Comparison of ENCODE assay signal across 13 cellular contexts in the genomic region with DNA sequence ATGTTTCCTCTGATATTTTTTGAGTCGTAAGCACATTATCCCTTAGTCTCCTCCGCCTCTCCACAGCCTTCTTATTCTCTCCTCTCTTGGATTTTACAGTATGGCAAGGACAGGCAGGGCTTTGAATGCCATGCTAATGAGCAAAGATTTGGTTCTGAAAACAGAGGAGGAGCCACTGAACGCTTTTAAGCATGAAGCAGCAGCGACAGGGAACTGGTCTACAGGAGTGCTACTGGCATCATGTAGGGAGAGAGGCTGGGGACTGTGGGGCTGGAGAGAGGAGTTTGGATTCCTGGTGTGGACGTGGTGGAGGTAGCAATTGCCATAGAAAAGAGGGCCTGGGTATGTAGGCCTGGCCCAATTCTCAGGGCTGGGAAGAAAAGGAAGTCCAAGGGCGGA.
"Had no signal": no experiment of that assay in that cellular context is flagged by ENCODE, and none has a peak within 500 bp of the region (broad histone marks: within the 10 kb centered on the region; RNA-seq: fewer than 3 reads in every experiment).

No MANE protein-coding gene starts in this region.

- H3K27ac ChIP-seq: brain microvascular endothelial cell, pancreas, stomach, thoracic aorta had no signal

- ATAC-seq: activated naive CD4-positive, alpha-beta T cell treated with anti-CD3 and anti-CD28 coated beads, Interleukin-2, amount 50 U/mL, for 72 hours; activated T-cell treated with anti-CD3 and anti-CD28 coated beads, Interleukin-2, amount 50 U/mL, for 4 hours; esophagus mucosa; pancreas had no signal

- H3K27me3 ChIP-seq: brain microvascular endothelial cell, stomach had no signal

- H3K36me3 Mint-ChIP-seq: activated CD4-positive, alpha-beta memory T cell treated with anti-CD3 and anti-CD28 coated beads for 36 hours; activated naive CD4-positive, alpha-beta T cell treated with anti-CD3 and anti-CD28 coated beads, Interleukin-2, amount 50 U/mL, for 72 hours had no signal

- H3K36me3 ChIP-seq: brain microvascular endothelial cell, pancreas, stomach, thoracic aorta had no signal

- H3K4me1 ChIP-seq: pancreas, stomach had no signal

- H3K9me3 ChIP-seq: pancreas, stomach, thoracic aorta had no signal

- H3K4me3 ChIP-seq: pancreas, stomach, thoracic aorta had no signal

- H3K4me3 Mint-ChIP-seq: activated CD4-positive, alpha-beta memory T cell treated with anti-CD3 and anti-CD28 coated beads for 36 hours; activated T-cell treated with anti-CD3 and anti-CD28 coated beads, Interleukin-2, amount 50 U/mL, for 4 hours; T-helper 2 cell treated with Interferon-gamma antibody and Interleukin-4, amounts not matched to agents 5 μg/mL and 100 μg/mL, for 36 hours had no signal

- DNase-seq: activated CD4-positive, alpha-beta memory T cell treated with anti-CD3 and anti-CD28 coated beads for 36 hours; activated CD4-positive, CD25-positive, alpha-beta regulatory T cell treated with anti-CD3 and anti-CD28 coated beads, Interleukin-2, amount 50 U/mL, for 72 hours; activated effector memory CD4-positive, alpha-beta T cell treated with anti-CD3 and anti-CD28 coated beads, Interleukin-2, amount 50 U/mL, for 16 hours; activated T-cell treated with anti-CD3 and anti-CD28 coated beads, Interleukin-2, amount 50 U/mL, for 4 hours; amygdala; brain microvascular endothelial cell; dermis blood vessel endothelial cell; pancreas; stomach had no signal

- H3K27ac Mint-ChIP-seq: activated CD4-positive, alpha-beta memory T cell treated with anti-CD3 and anti-CD28 coated beads for 36 hours; activated naive CD4-positive, alpha-beta T cell treated with anti-CD3 and anti-CD28 coated beads, Interleukin-2, amount 50 U/mL, for 72 hours; T-helper 2 cell treated with Interferon-gamma antibody and Interleukin-4, amounts not matched to agents 5 μg/mL and 100 μg/mL, for 36 hours had no signal

- FAIRE-seq: pancreas had no signal
